In genomic region chr16:82263456-82264159, GRCh38 we compare ENCODE assay signal across 8 cellular contexts.
DNase-seq lines count a peak whose midpoint lies in the region; ATAC-seq and TF ChIP-seq lines count a peak whose summit lies in the region.

No MANE protein-coding gene starts in this region.

- H3K4me1 ChIP-seq in liver (ENCODE audit: control insufficient read depth in 4 of 4, insufficient read depth in 4 of 4, low read length in 3 of 4): peaks cover 0 to 8% (median 6%) of the 10 kb centered on the region in 4 donors

- H3K27ac Mint-ChIP-seq in Calu3 (ENCODE audit: unreplicated experiment): no peak overlapping the region

- H3K9me3 ChIP-seq in liver (ENCODE audit: control insufficient read depth in 4 of 4, low read length in 3 of 4): no peaks in the 10 kb centered on the region

- peak; percentile 90 for TF ChIP-seq CTCF in Calu3 (IDR thresholded peaks at IDR 0.05; ENCODE audit: unreplicated experiment)
- peak; percentile 99 for TF ChIP-seq CTCF in choroid plexus epithelial cell (conservative IDR thresholded peaks at IDR 0.05; ENCODE audit: low read depth, low read length)
- peak; percentile 92 for TF ChIP-seq CTCF in liver (IDR thresholded peaks at IDR 0.05; ENCODE audit: low read depth, low read length, missing input control)

- CTCF ChIA-PET in Calu3 (lab: Charles Lee): interaction anchor here (0.6 to 2.7 kb wide), 5 partner anchors 10 to 193 kb away, joined by 4 to 13 read pairs (median 7); no protein-coding TSS in a partner anchor

- no peak overlapping the region for H3K27ac ChIP-seq in liver (ENCODE audit: low read depth in 1 of 2, low read length in 2 of 2)

- no peaks in the 10 kb centered on the region for H3K9me3 Mint-ChIP-seq in Calu3 (ENCODE audit: low read depth, unreplicated experiment)

- WGBS in liver: 16% methylated on average over 10 of the region's 10 CpGs

- H3K27me3 ChIP-seq in liver (ENCODE audit: control insufficient read depth in 4 of 4, insufficient read depth in 4 of 4, low read length in 3 of 4): no peaks in the 10 kb centered on the region

- H3K36me3 ChIP-seq in liver (ENCODE audit: control insufficient read depth in 4 of 4, insufficient read depth in 3 of 4, low read depth in 1 of 4, low read length in 3 of 4): no peaks in the 10 kb centered on the region

- no peaks in the 10 kb centered on the region for H3K4me1 Mint-ChIP-seq in Calu3 (ENCODE audit: low read depth, unreplicated experiment)

- DNase-seq in Calu3 (peak; percentile 66), NCI-H146 treated with DMSO at 0.1 percent for 48 hours (lab: John Stamatoyannopoulos, UW; ENCODE audit: unreplicated experiment) (peak; percentile 0), choroid plexus epithelial cell (ENCODE audit: low read depth) (peak; percentile 70)
- peak; percentile 31 to 41 for DNase-seq in activated CD4-positive, alpha-beta T cell treated with anti-CD3 and anti-CD28 coated beads for 4 hours
- peak; percentile 3 to 39 (median 38) for DNase-seq in stimulated activated CD4-positive, alpha-beta T cell treated with anti-CD3 and anti-CD28 coated beads, TNF-alpha, amount 100 ng/mL, for 48 hours (ENCODE audit: low read depth in 3 of 3)

- ATAC-seq in GM21717 (IDR thresholded peaks at IDR 0.05; ENCODE audit: unreplicated experiment) (peak; percentile 83), GM18870 (IDR thresholded peaks at IDR 0.05; ENCODE audit: unreplicated experiment) (no peak)

- peak; percentile 93 to 95 for TF ChIP-seq RAD21 in liver (IDR thresholded peaks at IDR 0.05)

- no TSS peak for BruUV-seq in Calu3 (replicated peaks; lab: Mats Ljungman, UMichigan)

- H3K27me3 Mint-ChIP-seq in Calu3 (ENCODE audit: unreplicated experiment): peaks cover 98% of the 10 kb centered on the region

- H3K4me3 ChIP-seq in choroid plexus epithelial cell (ENCODE audit: low read depth, low read length): no peak overlapping the region
- H3K4me3 ChIP-seq in liver (ENCODE audit: low read depth in 1 of 3, low read length in 3 of 3): no peak overlapping the region

- no peak overlapping the region for H3K9ac ChIP-seq in liver (ENCODE audit: low read depth in 1 of 2, low read length in 2 of 2)

- H3K36me3 Mint-ChIP-seq in Calu3 (ENCODE audit: insufficient read depth, unreplicated experiment): no peaks in the 10 kb centered on the region

- H3K4me3 Mint-ChIP-seq in Calu3 (ENCODE audit: low read depth, unreplicated experiment): no peak overlapping the region

- intact Hi-C loops in Calu3 (cut with micrococcal nuclease; ENCODE audit: unreplicated experiment): loop anchor here (1.0 to 10.0 kb wide), 5 partner anchors 81 to 1611 kb away; no protein-coding TSS in a partner anchor

TF ChIP-seq in liver, 16 proteins besides CTCF, POLR2A, EP300 and RAD21:
- TF ChIP-seq JUND (IDR thresholded peaks at IDR 0.05) (no peak), RXRA (IDR thresholded peaks at IDR 0.05) (no peak), YY1 (IDR thresholded peaks at IDR 0.05) (no peak), REST (IDR thresholded peaks at IDR 0.05) (no peak), HNF4A (conservative IDR thresholded peaks at IDR 0.05) (peak in 1 of 2 donors; percentile 16), SP1 (IDR thresholded peaks at IDR 0.05) (no peak)

Comparison
In these comparisons a context has a peak if more than half of its experiments do, and no peak if none do; other contexts are left out.
1. DNase-seq: peak in every context shown above with its lines; median percentile 70 in choroid plexus epithelial cell; 66 in Calu3; 38 in stimulated activated CD4-positive, alpha-beta T cell treated with anti-CD3 and anti-CD28 coated beads, TNF-alpha, amount 100 ng/mL, for 48 hours; 36 in activated CD4-positive, alpha-beta T cell treated with anti-CD3 and anti-CD28 coated beads for 4 hours; 0 in NCI-H146 treated with DMSO at 0.1 percent for 48 hours.